8 cellular contexts compared by ENCODE assay signal in the genomic region with DNA sequence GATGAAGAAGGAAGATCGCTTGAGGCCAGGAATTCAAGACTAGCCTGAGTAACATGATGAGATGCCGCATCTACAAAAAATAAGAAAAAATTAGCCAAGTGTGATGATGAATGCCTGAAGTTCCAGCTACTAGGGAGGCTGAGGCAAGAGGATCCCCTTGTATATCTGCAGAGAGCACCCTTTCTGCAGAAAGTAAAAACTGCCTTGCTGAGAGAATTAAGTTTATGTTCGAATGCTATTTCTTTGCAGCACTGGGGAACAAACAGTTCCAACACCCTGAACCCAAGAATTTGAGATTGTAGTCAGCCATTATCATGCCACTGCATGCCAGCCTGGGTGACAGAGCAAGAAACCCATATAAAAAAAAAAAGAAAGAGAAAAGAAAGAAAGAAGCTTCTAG.
"Had no signal": no experiment of that assay in that cellular context is flagged by ENCODE, and none has a peak within 500 bp of the region (broad histone marks: within the 10 kb centered on the region; RNA-seq: fewer than 3 reads in every experiment).

No MANE protein-coding gene starts in this region.

- ATAC-seq: GM23338, HepG2 had no signal

- H3K27ac ChIP-seq: HL-60 had no signal

- H3K4me3 ChIP-seq: GM23338 had no signal

- DNase-seq: H9, HCEC 1CT, HFFc6, Kasumi-1, KG1 had no signal
